ENCODE assay signal across 25 cellular contexts in the genomic region with DNA sequence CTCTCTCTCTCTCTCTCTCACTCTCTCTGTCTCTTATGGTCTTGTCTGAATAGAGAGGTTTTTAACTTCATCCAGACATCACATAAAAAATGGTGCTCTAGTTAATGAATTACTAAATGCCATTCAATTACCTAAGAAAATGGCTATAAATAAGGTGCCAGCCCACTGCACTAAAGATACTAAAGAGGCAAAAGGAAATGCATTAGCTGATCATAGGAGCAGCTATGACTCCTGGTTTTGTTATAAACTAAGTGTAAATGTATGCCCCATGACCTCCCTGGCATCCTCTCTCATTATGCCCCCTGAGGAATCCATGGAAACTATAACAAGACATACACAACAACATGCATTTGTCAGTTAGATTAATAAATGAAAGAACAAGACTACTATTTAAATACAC.
A peak's percentile ranks its signal among the peaks of the same experiment; 100 is the strongest.
DNase-seq lines count a peak whose midpoint lies in the region; ATAC-seq and TF ChIP-seq lines count a peak whose summit lies in the region.
"Had no signal": no experiment of that assay in that cellular context is flagged by ENCODE, and none has a peak within 500 bp of the region (broad histone marks: within the 10 kb centered on the region; RNA-seq: fewer than 3 reads in every experiment).

No MANE protein-coding gene starts in this region.

- H3K4me3 ChIP-seq in foreskin fibroblast (ENCODE audit: low read depth in 1 of 2, low read length in 2 of 2) = no peak overlapping the region
- H3K4me3 ChIP-seq: adrenal gland, HAP-1, heart right ventricle, left lung, upper lobe of left lung had no signal

- no peak for TF ChIP-seq CTCF in foreskin fibroblast (IDR thresholded peaks at IDR 0.05; ENCODE audit: low read depth, low read length)

- ATAC-seq in GM18858 (IDR thresholded peaks at IDR 0.05; ENCODE audit: unreplicated experiment) (peak; percentile 16), HG02588 (IDR thresholded peaks at IDR 0.05; ENCODE audit: unreplicated experiment) (peak; percentile 21), HG03378 (IDR thresholded peaks at IDR 0.05; ENCODE audit: unreplicated experiment) (peak; percentile 21), HG02763 (IDR thresholded peaks at IDR 0.05; ENCODE audit: unreplicated experiment) (no peak), GM19328 (IDR thresholded peaks at IDR 0.05; ENCODE audit: unreplicated experiment) (no peak)
- ATAC-seq: activated T-cell treated with anti-CD3 and anti-CD28 coated beads, Interleukin-2, amount 50 U/mL, for 4 hours; heart right ventricle; left lung had no signal

- DNase-seq in kidney glomerular epithelial cell (lab: John Stamatoyannopoulos, UW) (peak; percentile 34), D341Med (ENCODE audit: low spot score) (no peak), foreskin fibroblast (no peak)
- DNase-seq: activated CD4-positive, alpha-beta T cell treated with anti-CD3 and anti-CD28 coated beads for 48 hours; activated naive CD4-positive, alpha-beta T cell treated with Interleukin-2 at 50 U/mL for 16 hours; activated T-cell treated with anti-CD3 and anti-CD28 coated beads, Interleukin-2, amount 50 U/mL, for 4 hours; adrenal gland; BE2C; effector CD4-positive, alpha-beta T cell; heart right ventricle; left lung; mesendoderm; NCI-H2081; NCI-H226; NCI-H748 treated with DMSO at 0.1 percent for 48 hours; nucleus accumbens; small intestine; stimulated activated CD4-positive, alpha-beta T cell treated with anti-CD3 and anti-CD28 coated beads, Interleukin-1b, Interleukin-23, amount 100 ng/mL, for 48 hours; upper lobe of left lung had no signal

Comparison
In these comparisons a context has a peak if more than half of its experiments do, and no peak if none do; other contexts are left out.
1. ATAC-seq: peak in GM18858 (single experiment), HG02588 (single experiment) and HG03378 (single experiment); none in HG02763 (single experiment) and GM19328 (single experiment).